ENCODE assay signal across 17 cellular contexts in genomic region chr5:417301-417700, GRCh38. TPM values are rescaled to one million over a fixed set of nuclear protein-coding genes. Genes with fewer than 3 reads are reported as not detected.
DNase-seq lines count a peak whose midpoint lies in the region; ATAC-seq and TF ChIP-seq lines count a peak whose summit lies in the region.
"Had no signal": no experiment of that assay in that cellular context is flagged by ENCODE, and none has a peak within 500 bp of the region (broad histone marks: within the 10 kb centered on the region; RNA-seq: fewer than 3 reads in every experiment).

No MANE protein-coding gene starts in this region.

- no peaks in the 10 kb centered on the region for H3K27me3 ChIP-seq in HL-60 (ENCODE audit: insufficient read depth, poor library complexity, severe bottlenecking)
- no peaks in the 10 kb centered on the region for H3K27me3 ChIP-seq in OCI-LY1 (ENCODE audit: insufficient read depth, low read length)
- no peaks in the 10 kb centered on the region for H3K27me3 ChIP-seq in lower lobe of right lung (ENCODE audit: low read depth)
- H3K27me3 ChIP-seq: BLaER1, SJSA1 had no signal

- DNase-seq in HL-60 (ENCODE audit: low read depth in 1 of 2, low spot score in 1 of 2) (no peak), lower lobe of right lung (peak; percentile 1), posterior vena cava (ENCODE audit: low spot score) (peak; percentile 26)
- DNase-seq in activated CD4-positive, alpha-beta T cell treated with anti-CD3 and anti-CD28 coated beads, Interleukin-2, amount 50 U/mL, for 1 hour = no peak
- no peak for DNase-seq in activated T-cell treated with anti-CD3 and anti-CD28 coated beads, Interleukin-2, amount 50 U/mL, for 48 hours
- DNase-seq: CD8-positive, alpha-beta T cell; DMS53; EL; NCI-H1105; NCI-H187 treated with DMSO at 0.1 percent for 48 hours; NCI-H524 treated with DMSO at 0.1 percent for 48 hours had no signal

- intact Hi-C loops in lower lobe of right lung (cut with DNase I) (no loop called here), posterior vena cava (cut with DNase I) (no loop called here)

- no peak overlapping the region for H3K9ac ChIP-seq in OCI-LY1 (ENCODE audit: low read length)
- H3K9ac ChIP-seq: BLaER1 had no signal

- no peaks in the 10 kb centered on the region for H3K36me3 ChIP-seq in OCI-LY1 (ENCODE audit: insufficient read depth, low read length)
- no peaks in the 10 kb centered on the region for H3K36me3 ChIP-seq in lower lobe of right lung

- H3K4me1 ChIP-seq in OCI-LY1 (ENCODE audit: insufficient read depth, low read length, severe bottlenecking) (peaks cover 59% of the 10 kb centered on the region), lower lobe of right lung (peaks cover 6% of the 10 kb centered on the region)

- ATAC-seq in lower lobe of right lung = no peak
- ATAC-seq in HG02588 (IDR thresholded peaks at IDR 0.05; ENCODE audit: unreplicated experiment) = no peak
- ATAC-seq: CD8-positive, alpha-beta T cell; GM12878; K562 had no signal

- H3K4me2 ChIP-seq in OCI-LY1 (ENCODE audit: low read length) = no peak overlapping the region
- H3K4me2 ChIP-seq: BLaER1 had no signal

- no peaks in the 10 kb centered on the region for H4K20me1 ChIP-seq in OCI-LY1 (ENCODE audit: insufficient read depth, low read length)
- H4K20me1 ChIP-seq: BLaER1 had no signal

- TF ChIP-seq CTCF in HL-60 (IDR thresholded peaks at IDR 0.05; ENCODE audit: insufficient read depth, low read length) (no peak), OCI-LY1 (IDR thresholded peaks at IDR 0.05; ENCODE audit: low read length) (no peak), lower lobe of right lung (IDR thresholded peaks at IDR 0.05) (no peak)

- H3K9me2 ChIP-seq in OCI-LY1 (ENCODE audit: low read depth, low read length) = no peaks in the 10 kb centered on the region

- H2AFZ ChIP-seq in OCI-LY1 (ENCODE audit: low read length) = no peak overlapping the region

- H3K27ac ChIP-seq in HL-60 (replicated peaks) (peak overlapping the region; percentile 60; the same call in 1 of the 2 replicates), OCI-LY1 (ENCODE audit: low read depth, low read length, poor library complexity, severe bottlenecking) (peak overlapping the region; percentile 59), lower lobe of right lung (no peak overlapping the region)
- H3K27ac ChIP-seq: BLaER1, SJSA1 had no signal

- no peaks in the 10 kb centered on the region for H3F3A ChIP-seq in OCI-LY1 (ENCODE audit: insufficient read depth, low read length)

- H3K9me3 ChIP-seq in OCI-LY1 (ENCODE audit: low read length) (no peaks in the 10 kb centered on the region), lower lobe of right lung (no peaks in the 10 kb centered on the region)
- H3K9me3 ChIP-seq: SJSA1 had no signal

- H3K4me3 ChIP-seq in HL-60 (replicated peaks; ENCODE audit: insufficient read depth, low read length) = no peak overlapping the region
- no peak overlapping the region for H3K4me3 ChIP-seq in OCI-LY1 (ENCODE audit: low read depth, low read length, poor library complexity, severe bottlenecking)
- no peak overlapping the region for H3K4me3 ChIP-seq in lower lobe of right lung
- H3K4me3 ChIP-seq: BLaER1, GM12878, K562, SJSA1 had no signal

- H3K79me2 ChIP-seq in OCI-LY1 (ENCODE audit: insufficient read depth, low read length) = no peaks in the 10 kb centered on the region

RNA-seq across cellular contexts. Expression of gene EXOC3, which starts 25.7 kb away (rescaled TPM):
- total RNA-seq in lower lobe of right lung (58.9 TPM), posterior vena cava (10 to 100 TPM; 52.6 to 54.2 TPM)

Comparison
In these comparisons a context has a peak if more than half of its experiments do, and no peak if none do; other contexts are left out.
1. DNase-seq: peak in lower lobe of right lung (single experiment) and posterior vena cava (single experiment); none in HL-60 (0 of 2), activated CD4-positive, alpha-beta T cell treated with anti-CD3 and anti-CD28 coated beads, Interleukin-2, amount 50 U/mL, for 1 hour (single experiment) and activated T-cell treated with anti-CD3 and anti-CD28 coated beads, Interleukin-2, amount 50 U/mL, for 48 hours (0 of 2).